19 cellular contexts compared by ENCODE assay signal in the genomic region with DNA sequence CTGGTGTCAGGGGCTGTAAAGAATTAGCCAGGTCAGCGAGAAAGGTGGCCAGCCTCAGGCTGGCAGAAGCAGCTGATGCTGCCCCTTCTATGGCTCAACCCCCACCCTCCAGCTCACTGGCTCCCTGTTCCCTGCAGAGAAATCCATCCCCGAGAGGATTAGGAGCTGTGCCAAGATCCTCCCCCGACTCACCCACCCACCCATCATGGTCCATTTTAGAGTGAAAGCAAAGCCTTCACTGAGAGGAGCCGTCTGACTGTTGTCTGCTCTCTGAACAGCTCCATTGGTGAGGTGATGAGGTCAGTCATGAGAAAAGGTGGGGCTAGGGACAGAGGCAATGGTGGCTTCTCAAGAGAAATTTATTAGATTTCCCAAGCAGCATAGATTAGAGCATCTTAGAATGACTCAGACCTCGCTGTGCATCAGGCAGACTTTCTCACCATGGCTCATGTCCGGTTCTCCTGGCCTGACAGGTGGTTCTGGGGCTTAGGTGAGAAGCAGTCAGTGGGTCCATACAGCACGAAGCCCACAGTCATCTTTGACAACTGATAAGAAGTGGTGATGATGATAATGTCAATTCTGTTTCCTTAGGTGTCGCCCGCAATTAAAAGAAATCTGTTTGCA. TPM values are rescaled to one million over a fixed set of nuclear protein-coding genes. Genes with fewer than 3 reads are reported as not detected.
DNase-seq lines count a peak whose midpoint lies in the region; ATAC-seq, FAIRE-seq and TF ChIP-seq lines count a peak whose summit lies in the region.
"Had no signal": no experiment of that assay in that cellular context is flagged by ENCODE, and none has a peak within 500 bp of the region (broad histone marks: within the 10 kb centered on the region; RNA-seq: fewer than 3 reads in every experiment).

No MANE protein-coding gene starts in this region.

- no peak overlapping the region for H3K4me3 Mint-ChIP-seq in HFFc6
- no peak overlapping the region for H3K4me3 Mint-ChIP-seq in effector memory CD8-positive, alpha-beta T cell
- H3K4me3 Mint-ChIP-seq: activated naive CD4-positive, alpha-beta T cell treated with anti-CD3 and anti-CD28 coated beads, Interleukin-2, amount 50 U/mL, for 24 hours; central memory CD8-positive, alpha-beta T cell; T-helper 1 cell treated with Interleukin-12 subunit alpha and Interleukin-12 subunit beta and Interleukin-4 antibody, amounts not matched to agents 30 μg/mL and 1 μg/mL, for 36 hours had no signal

- H3K36me3 ChIP-seq in BE2C = no peaks in the 10 kb centered on the region

- peak; percentile 54 for ATAC-seq in effector memory CD8-positive, alpha-beta T cell (replicated peaks)
- no peak for ATAC-seq in HG03025 (IDR thresholded peaks at IDR 0.05; ENCODE audit: low FRiP score, unreplicated experiment)

- no peak overlapping the region for H3K4me3 ChIP-seq in BE2C (ENCODE audit: low read depth, low read length)
- H3K4me3 ChIP-seq: pancreas had no signal

- no peak for TF ChIP-seq POLR2A in GM12892 (IDR thresholded peaks at IDR 0.05; ENCODE audit: low read depth, low read length)

- no peaks in the 10 kb centered on the region for H3K9me3 ChIP-seq in BE2C
- H3K9me3 ChIP-seq: pancreas had no signal

- FAIRE-seq in GM12892 (lab: Jason Lieb, UNC) = no peak
- FAIRE-seq: pancreas, RCC 7860 had no signal

- TF ChIP-seq CTCF in BE2C (IDR thresholded peaks at IDR 0.05; ENCODE audit: low read depth, low read length) = no peak
- no peak for TF ChIP-seq CTCF in HFFc6 (IDR thresholded peaks at IDR 0.05)

- H3K27ac Mint-ChIP-seq in HFFc6 = no peak overlapping the region
- no peak overlapping the region for H3K27ac Mint-ChIP-seq in effector memory CD8-positive, alpha-beta T cell
- H3K27ac Mint-ChIP-seq: activated naive CD4-positive, alpha-beta T cell treated with anti-CD3 and anti-CD28 coated beads, Interleukin-2, amount 50 U/mL, for 24 hours; T-helper 1 cell treated with Interleukin-12 subunit alpha and Interleukin-12 subunit beta and Interleukin-4 antibody, amounts not matched to agents 30 μg/mL and 1 μg/mL, for 36 hours had no signal

- peaks cover 14% of the 10 kb centered on the region for H3K36me3 Mint-ChIP-seq in HFFc6 (ENCODE audit: low read depth)
- no peaks in the 10 kb centered on the region for H3K36me3 Mint-ChIP-seq in effector memory CD8-positive, alpha-beta T cell (ENCODE audit: insufficient read depth)

- no peaks in the 10 kb centered on the region for H3K9me3 Mint-ChIP-seq in HFFc6
- H3K9me3 Mint-ChIP-seq in effector memory CD8-positive, alpha-beta T cell = no peaks in the 10 kb centered on the region
- H3K9me3 Mint-ChIP-seq: activated naive CD4-positive, alpha-beta T cell treated with anti-CD3 and anti-CD28 coated beads, Interleukin-2, amount 50 U/mL, for 24 hours; central memory CD8-positive, alpha-beta T cell; T-helper 1 cell treated with Interleukin-12 subunit alpha and Interleukin-12 subunit beta and Interleukin-4 antibody, amounts not matched to agents 30 μg/mL and 1 μg/mL, for 36 hours had no signal

- H3K27me3 Mint-ChIP-seq in HFFc6 (ENCODE audit: insufficient read depth) = no peaks in the 10 kb centered on the region
- H3K27me3 Mint-ChIP-seq in effector memory CD8-positive, alpha-beta T cell = no peaks in the 10 kb centered on the region
- H3K27me3 Mint-ChIP-seq: activated naive CD4-positive, alpha-beta T cell treated with anti-CD3 and anti-CD28 coated beads, Interleukin-2, amount 50 U/mL, for 24 hours; central memory CD8-positive, alpha-beta T cell had no signal

- peaks cover 30% of the 10 kb centered on the region for H3K4me1 ChIP-seq in BE2C
- H3K4me1 ChIP-seq: pancreas had no signal

- no peaks in the 10 kb centered on the region for H3K27me3 ChIP-seq in BE2C
- H3K27me3 ChIP-seq: pancreas had no signal

- peaks cover 23% of the 10 kb centered on the region for H3K4me1 Mint-ChIP-seq in HFFc6 (ENCODE audit: low read depth)
- H3K4me1 Mint-ChIP-seq in effector memory CD8-positive, alpha-beta T cell (ENCODE audit: low read depth in 2 of 2) = peaks cover 0 to 7% of the 10 kb centered on the region in 2 donors
- H3K4me1 Mint-ChIP-seq: activated naive CD4-positive, alpha-beta T cell treated with anti-CD3 and anti-CD28 coated beads, Interleukin-2, amount 50 U/mL, for 24 hours; central memory CD8-positive, alpha-beta T cell had no signal

- DNase-seq in BE2C = peak; percentile 29
- peak; percentile 49 for DNase-seq in HFFc6
- peak; percentile 94 to 95 for DNase-seq in NCI-H524 (lab: John Stamatoyannopoulos, UW)
- DNase-seq in effector memory CD8-positive, alpha-beta T cell = no peak
- no peak for DNase-seq in SW480 (ENCODE audit: low spot score)
- no peak for DNase-seq in GM03348 (ENCODE audit: low spot score)
- DNase-seq in GM12892 (ENCODE audit: insufficient read length) = no peak
- DNase-seq: AML-193, erythroblast, Kasumi-1, NCI-H2029 treated with DMSO at 0.1 percent for 48 hours, pancreas had no signal

RNA-seq across cellular contexts. Expression of gene RHO, which starts 24.9 kb away (rescaled TPM):
- not detected for polyA plus RNA-seq in BE2C (2012; ENCODE audit: insufficient read depth, insufficient read length, low read depth)
- total RNA-seq in HFFc6 (2021; fragmentation: NEBNext Ultra II Directional; extraction: Animal tissue kit (Norgen Biotek cat#: 25700)) = not detected
- not detected for polyA plus RNA-seq in GM12892 (2012; ENCODE audit: missing spikeins)
- total RNA-seq: kidney epithelial cell, pancreas, temporal lobe had no signal

RNA-seq across cellular contexts. Expression of gene H1-8, which starts 39.5 kb away (rescaled TPM):
- not detected for polyA plus RNA-seq in BE2C (2012; ENCODE audit: insufficient read depth, insufficient read length, low read depth)
- total RNA-seq in HFFc6 (2021; fragmentation: NEBNext Ultra II Directional; extraction: Animal tissue kit (Norgen Biotek cat#: 25700)) = not detected
- polyA plus RNA-seq in GM12892 (2012; ENCODE audit: missing spikeins) = not detected
- total RNA-seq: kidney epithelial cell, pancreas, temporal lobe had no signal
- polyA plus RNA-seq: pancreas had no signal

Comparison
In these comparisons a context has a peak if more than half of its experiments do, and no peak if none do; other contexts are left out.
1. DNase-seq: peak in BE2C (single experiment), HFFc6 (single experiment) and NCI-H524 (2 of 2); none in effector memory CD8-positive, alpha-beta T cell (0 of 3), SW480 (single experiment), GM03348 (single experiment) and GM12892 (single experiment).